19 cellular contexts compared by ENCODE assay signal in the genomic region with DNA sequence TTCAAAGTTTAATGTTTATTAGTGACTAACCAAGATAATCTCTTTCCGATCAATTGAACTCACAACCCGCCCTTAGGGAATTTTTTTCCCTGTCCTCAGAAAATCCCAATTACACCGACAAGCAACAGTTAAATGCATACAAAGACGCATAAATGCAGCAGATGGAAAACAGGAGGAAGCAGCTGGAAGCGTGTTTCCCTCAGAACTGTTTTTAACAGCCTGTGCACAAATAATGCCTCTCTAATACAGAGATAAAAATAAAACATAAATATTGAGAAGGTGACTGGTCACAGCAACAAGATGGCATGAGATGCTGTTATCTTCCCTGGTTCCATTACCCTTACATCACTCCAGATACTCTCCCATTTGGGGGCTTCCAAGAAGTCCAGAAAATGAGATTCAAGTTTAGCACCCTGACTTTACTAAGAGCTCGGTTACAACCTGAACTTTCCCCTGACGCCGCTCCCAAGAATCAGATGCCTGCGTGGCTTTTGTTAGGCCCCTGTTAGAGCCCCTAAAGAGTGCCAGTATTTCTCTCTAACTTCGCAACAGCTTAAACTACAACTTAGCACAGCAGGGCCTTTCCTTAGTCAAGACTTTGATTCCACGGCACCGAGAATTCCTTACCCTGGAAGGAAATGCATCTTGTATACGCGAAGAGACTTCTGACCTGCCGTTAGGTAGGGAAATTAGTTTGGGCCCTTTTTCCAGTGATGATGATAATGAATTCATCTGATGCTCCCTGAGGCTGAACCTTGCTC.
A peak's percentile ranks its signal among the peaks of the same experiment; 100 is the strongest.
DNase-seq lines count a peak whose midpoint lies in the region; ATAC-seq, FAIRE-seq and TF ChIP-seq lines count a peak whose summit lies in the region.
"Had no signal": no experiment of that assay in that cellular context is flagged by ENCODE, and none has a peak within 500 bp of the region (broad histone marks: within the 10 kb centered on the region; RNA-seq: fewer than 3 reads in every experiment).

No MANE protein-coding gene starts in this region.

- POLR2A ChIA-PET in MCF 10A (lab: Yijun Ruan, JAX) (interaction anchor here (1.2 kb wide), 1 partner anchor 12 kb away, joined by 3 read pairs; no protein-coding TSS in a partner anchor), OCI-LY7 (lab: Charles Lee) (no interaction called here), endothelial cell of umbilical vein (lab: Charles Lee) (no interaction called here)

- H3K4me1 ChIP-seq in mammary epithelial cell (ENCODE audit: insufficient read depth, low read length), result peaks cover 17% of the 10 kb centered on the region
- H3K4me1 ChIP-seq in OCI-LY7 (ENCODE audit: insufficient read depth, low read length, poor library complexity, severe bottlenecking), result no peaks in the 10 kb centered on the region
- no peaks in the 10 kb centered on the region for H3K4me1 ChIP-seq in endothelial cell of umbilical vein (ENCODE audit: control insufficient read depth, extremely low read depth, insufficient read depth, low read length)
- H3K4me1 ChIP-seq in right cardiac atrium (ENCODE audit: control insufficient read depth, insufficient read depth, low read length), result no peaks in the 10 kb centered on the region

- peaks cover 6% of the 10 kb centered on the region for H3K36me3 Mint-ChIP-seq in MCF 10A (ENCODE audit: insufficient read depth, unreplicated experiment)
- no peaks in the 10 kb centered on the region for H3K36me3 Mint-ChIP-seq in natural killer cell treated with Interleukin-12 subunit alpha and Interleukin-12 subunit beta and Interleukin-15 and Interleukin-18, amount 100 ng/mL, for 72 hours
- H3K36me3 Mint-ChIP-seq: CD8-positive, alpha-beta T cell had no signal

- H3K4me3 ChIP-seq in mammary epithelial cell (replicated peaks in 1 of 3; ENCODE audit: insufficient read depth in 1 of 3, low read depth in 2 of 3, low read length in 3 of 3) (no peak overlapping the region), OCI-LY7 (ENCODE audit: low read depth, low read length, poor library complexity, severe bottlenecking) (no peak overlapping the region), endothelial cell of umbilical vein (replicated peaks in 1 of 3; ENCODE audit: insufficient read depth in 1 of 3, low read depth in 1 of 3, low read length in 3 of 3) (no peak overlapping the region), right cardiac atrium (ENCODE audit: low read length) (no peak overlapping the region)
- H3K4me3 ChIP-seq: GM12878 had no signal

- BruUV-seq in mammary epithelial cell (replicated peaks; lab: Mats Ljungman, UMichigan) (no TSS peak), MCF 10A (replicated peaks; lab: Mats Ljungman, UMichigan) (no TSS peak), OCI-LY7 (replicated peaks; lab: Mats Ljungman, UMichigan) (no TSS peak), endothelial cell of umbilical vein (replicated peaks; lab: Mats Ljungman, UMichigan) (no TSS peak)

- H3K9me3 ChIP-seq in mammary epithelial cell (replicated peaks; ENCODE audit: insufficient read depth, low read length) (no peaks in the 10 kb centered on the region), OCI-LY7 (ENCODE audit: low read length) (no peaks in the 10 kb centered on the region), endothelial cell of umbilical vein (replicated peaks; ENCODE audit: control insufficient read depth, insufficient read depth, low read length) (no peaks in the 10 kb centered on the region), right cardiac atrium (ENCODE audit: control insufficient read depth, low read length) (no peaks in the 10 kb centered on the region)
- H3K9me3 ChIP-seq: BE2C had no signal

- dilution Hi-C loops in mammary epithelial cell (cut with HindIII; ENCODE audit: low sequenced_read_pairs) (no loop called here), endothelial cell of umbilical vein (cut with MboI; ENCODE audit: extremely low pct_ligation_motif_present, low sequenced_read_pairs) (no loop called here)

- no peaks in the 10 kb centered on the region for H4K20me1 ChIP-seq in mammary epithelial cell (ENCODE audit: insufficient read depth, low read length)
- H4K20me1 ChIP-seq in OCI-LY7 (ENCODE audit: insufficient read depth, low read length), result no peaks in the 10 kb centered on the region
- H4K20me1 ChIP-seq in endothelial cell of umbilical vein (replicated peaks; ENCODE audit: control insufficient read depth, extremely low read depth, insufficient read depth, low read length), result no peaks in the 10 kb centered on the region

- in situ Hi-C loops in mammary epithelial cell (cut with MboI; ENCODE audit: low sequenced_read_pairs in 2 of 2), result loop anchor here in 1 of 2 donors (25.0 kb wide), 1 partner anchor 581 kb away; no protein-coding TSS in a partner anchor

- CTCF ChIA-PET in mammary epithelial cell (lab: Charles Lee; ENCODE audit: low non-redundant PET), result no interaction called here
- CTCF ChIA-PET in MCF 10A (lab: Yijun Ruan, JAX), result interaction anchor here (0.7 to 0.9 kb wide), 2 partner anchors 20 to 409 kb away, joined by 3 to 4 read pairs; no protein-coding TSS in a partner anchor
- CTCF ChIA-PET in OCI-LY7 (lab: Charles Lee; ENCODE audit: unreplicated experiment), result no interaction called here
- CTCF ChIA-PET in endothelial cell of umbilical vein (lab: Charles Lee), result interaction anchor here (1.0 to 1.3 kb wide), 2 partner anchors 20 to 188 kb away, joined by 3 read pairs; no protein-coding TSS in a partner anchor

- ATAC-seq in natural killer cell treated with Interleukin-12 subunit alpha and Interleukin-12 subunit beta and Interleukin-15 and Interleukin-18, amount 100 ng/mL, for 72 hours, result no peak
- ATAC-seq in right cardiac atrium, result no peak
- ATAC-seq: CD8-positive, alpha-beta T cell; GM12878 had no signal

- H3K4me1 Mint-ChIP-seq in MCF 10A (ENCODE audit: insufficient read depth, unreplicated experiment), result peaks cover 14% of the 10 kb centered on the region
- H3K4me1 Mint-ChIP-seq in natural killer cell treated with Interleukin-12 subunit alpha and Interleukin-12 subunit beta and Interleukin-15 and Interleukin-18, amount 100 ng/mL, for 72 hours (ENCODE audit: low read depth in 2 of 2), result no peaks in the 10 kb centered on the region

- TF ChIP-seq CTCF in mammary epithelial cell (conservative IDR thresholded peaks at IDR 0.05 in 1 of 2, IDR thresholded peaks at IDR 0.05 in 1 of 2; ENCODE audit: extremely low read depth in 1 of 2, insufficient read depth in 1 of 2, low read depth in 1 of 2, low read length in 2 of 2), result no peak
- TF ChIP-seq CTCF in MCF 10A (IDR thresholded peaks at IDR 0.05; ENCODE audit: unreplicated experiment), result no peak
- no peak for TF ChIP-seq CTCF in OCI-LY7 (conservative IDR thresholded peaks at IDR 0.05; ENCODE audit: low read length)
- no peak for TF ChIP-seq CTCF in endothelial cell of umbilical vein (IDR thresholded peaks at IDR 0.05; ENCODE audit: extremely low read depth in 1 of 2, insufficient read depth in 1 of 2, low read depth in 1 of 2, low read length in 2 of 2)

- no peaks in the 10 kb centered on the region for H3K9me1 ChIP-seq in endothelial cell of umbilical vein (replicated peaks; ENCODE audit: control insufficient read depth, extremely low read depth, insufficient read depth, low read length)

- no peaks in the 10 kb centered on the region for H3K36me3 ChIP-seq in mammary epithelial cell (ENCODE audit: insufficient read depth, low read length)
- H3K36me3 ChIP-seq in OCI-LY7 (ENCODE audit: insufficient read depth, low read length), result no peaks in the 10 kb centered on the region
- no peaks in the 10 kb centered on the region for H3K36me3 ChIP-seq in endothelial cell of umbilical vein (ENCODE audit: control insufficient read depth in 2 of 2, extremely low read depth in 1 of 2, insufficient read depth in 2 of 2, low read length in 2 of 2)
- H3K36me3 ChIP-seq: BE2C had no signal

- no peak overlapping the region for H3K4me3 Mint-ChIP-seq in MCF 10A (ENCODE audit: unreplicated experiment)
- no peak overlapping the region for H3K4me3 Mint-ChIP-seq in natural killer cell treated with Interleukin-12 subunit alpha and Interleukin-12 subunit beta and Interleukin-15 and Interleukin-18, amount 100 ng/mL, for 72 hours
- H3K4me3 Mint-ChIP-seq: CD8-positive, alpha-beta T cell had no signal

- H3K27ac Mint-ChIP-seq in MCF 10A (ENCODE audit: low read depth, unreplicated experiment), result no peak overlapping the region
- H3K27ac Mint-ChIP-seq in natural killer cell treated with Interleukin-12 subunit alpha and Interleukin-12 subunit beta and Interleukin-15 and Interleukin-18, amount 100 ng/mL, for 72 hours, result no peak overlapping the region
- H3K27ac Mint-ChIP-seq: CD8-positive, alpha-beta T cell had no signal

- 91% methylated on average over 15 of the region's 15 CpGs for WGBS in mammary epithelial cell (ENCODE audit: low coverage, missing lambda C conversion rate)
- WGBS in right cardiac atrium, result 55% methylated on average over 15 of the region's 15 CpGs

- no peak for TF ChIP-seq POLR2A in endothelial cell of umbilical vein (IDR thresholded peaks at IDR 0.05; ENCODE audit: low read depth, low read length)

- H3K9ac ChIP-seq in mammary epithelial cell (ENCODE audit: insufficient read depth, low read length) (no peak overlapping the region), endothelial cell of umbilical vein (replicated peaks; ENCODE audit: extremely low read depth, insufficient read depth, low read length) (no peak overlapping the region)

- H3K9me2 ChIP-seq in OCI-LY7 (ENCODE audit: insufficient read depth, low read length), result no peaks in the 10 kb centered on the region

- DNase-seq in mammary epithelial cell, result no peak
- DNase-seq in MCF 10A (ENCODE audit: unreplicated experiment), result no peak
- DNase-seq in OCI-LY7 (ENCODE audit: low spot score), result no peak
- peak; percentile 27 for DNase-seq in endothelial cell of umbilical vein (ENCODE audit: low read depth, low spot score)
- no peak for DNase-seq in urothelium cell line (ENCODE audit: low spot score)
- no peak for DNase-seq in natural killer cell treated with Interleukin-12 subunit alpha and Interleukin-12 subunit beta and Interleukin-15 and Interleukin-18, amount 100 ng/mL, for 72 hours (ENCODE audit: low spot score)
- no peak for DNase-seq in right cardiac atrium
- no peak for DNase-seq in NCI-H345 treated with DMSO at 0.1 percent for 48 hours (lab: John Stamatoyannopoulos, UW; ENCODE audit: unreplicated experiment)
- DNase-seq: 8988T; BE2C; CD8-positive, alpha-beta T cell; DND-41; GDM1; KBM-7; NCI-H1092; NCI-H1930; NCI-H510A treated with DMSO at 0.1 percent for 48 hours; SHP77 had no signal

- H3K79me2 ChIP-seq in mammary epithelial cell (ENCODE audit: insufficient read depth, low read length), result no peaks in the 10 kb centered on the region
- no peaks in the 10 kb centered on the region for H3K79me2 ChIP-seq in OCI-LY7 (ENCODE audit: insufficient read depth, low read depth, low read length)
- no peaks in the 10 kb centered on the region for H3K79me2 ChIP-seq in endothelial cell of umbilical vein (ENCODE audit: control insufficient read depth, insufficient read depth, low read length)

- H3K4me2 ChIP-seq in mammary epithelial cell (ENCODE audit: insufficient read depth, low read depth, low read length), result no peak overlapping the region
- H3K4me2 ChIP-seq in OCI-LY7 (ENCODE audit: low read length), result no peak overlapping the region; the same call in 1 of the 2 replicates
- no peak overlapping the region for H3K4me2 ChIP-seq in endothelial cell of umbilical vein (ENCODE audit: insufficient read depth, low read length)

- peak overlapping the region; percentile 4 for H2AFZ ChIP-seq in mammary epithelial cell (ENCODE audit: low read depth, low read length)
- peak overlapping the region; percentile 44; the same call in 1 of the 2 replicates for H2AFZ ChIP-seq in OCI-LY7 (ENCODE audit: low read length)
- no peak overlapping the region for H2AFZ ChIP-seq in endothelial cell of umbilical vein (ENCODE audit: low read depth, low read length)

- intact Hi-C loops in mammary epithelial cell (cut with micrococcal nuclease), result no loop called here
- intact Hi-C loops in MCF 10A (cut with micrococcal nuclease), result no loop called here
- intact Hi-C loops in OCI-LY7 (cut with micrococcal nuclease; ENCODE audit: unreplicated experiment), result no loop called here
- intact Hi-C loops in endothelial cell of umbilical vein (cut with micrococcal nuclease), result no loop called here
- intact Hi-C loops in right cardiac atrium (cut with DNase I), result no loop called here

- H3K27ac ChIP-seq in mammary epithelial cell (ENCODE audit: insufficient read depth, low read depth, low read length), result no peak overlapping the region
- no peak overlapping the region for H3K27ac ChIP-seq in OCI-LY7 (ENCODE audit: low read depth, low read length, poor library complexity, severe bottlenecking)
- H3K27ac ChIP-seq in endothelial cell of umbilical vein (ENCODE audit: insufficient read depth, low read depth, low read length), result no peak overlapping the region
- H3K27ac ChIP-seq in right cardiac atrium (ENCODE audit: low read length), result no peak overlapping the region

- no peaks in the 10 kb centered on the region for H3K27me3 Mint-ChIP-seq in MCF 10A (ENCODE audit: insufficient read depth, unreplicated experiment)
- peaks cover 8 to 18% of the 10 kb centered on the region in 2 donors for H3K27me3 Mint-ChIP-seq in natural killer cell treated with Interleukin-12 subunit alpha and Interleukin-12 subunit beta and Interleukin-15 and Interleukin-18, amount 100 ng/mL, for 72 hours

- H3K9me3 Mint-ChIP-seq in MCF 10A (ENCODE audit: unreplicated experiment), result no peaks in the 10 kb centered on the region
- peaks cover 4% of the 10 kb centered on the region for H3K9me3 Mint-ChIP-seq in natural killer cell treated with Interleukin-12 subunit alpha and Interleukin-12 subunit beta and Interleukin-15 and Interleukin-18, amount 100 ng/mL, for 72 hours
- H3K9me3 Mint-ChIP-seq: CD8-positive, alpha-beta T cell had no signal

- H3K27me3 ChIP-seq in mammary epithelial cell (ENCODE audit: insufficient read depth, low read length) (no peaks in the 10 kb centered on the region), endothelial cell of umbilical vein (ENCODE audit: control insufficient read depth in 2 of 2, insufficient read depth in 2 of 2, low read length in 2 of 2) (no peaks in the 10 kb centered on the region), right cardiac atrium (ENCODE audit: control insufficient read depth, insufficient read depth) (no peaks in the 10 kb centered on the region)
- H3K27me3 ChIP-seq: BE2C had no signal

- no peak for FAIRE-seq in endothelial cell of umbilical vein (lab: Jason Lieb, UNC)
- peak; percentile 9 for FAIRE-seq in urothelium cell line (lab: Jason Lieb, UNC)
- FAIRE-seq: GM12878 had no signal

Comparison
In these comparisons a context has a peak if more than half of its experiments do, and no peak if none do; other contexts are left out.
1. CTCF ChIA-PET loops: an anchor here in MCF 10A (0.7 to 0.9 kb wide) and endothelial cell of umbilical vein (1.0 to 1.3 kb wide); none called in mammary epithelial cell and OCI-LY7.